ENCODE assay signal across 8 cellular contexts in the genomic region with DNA sequence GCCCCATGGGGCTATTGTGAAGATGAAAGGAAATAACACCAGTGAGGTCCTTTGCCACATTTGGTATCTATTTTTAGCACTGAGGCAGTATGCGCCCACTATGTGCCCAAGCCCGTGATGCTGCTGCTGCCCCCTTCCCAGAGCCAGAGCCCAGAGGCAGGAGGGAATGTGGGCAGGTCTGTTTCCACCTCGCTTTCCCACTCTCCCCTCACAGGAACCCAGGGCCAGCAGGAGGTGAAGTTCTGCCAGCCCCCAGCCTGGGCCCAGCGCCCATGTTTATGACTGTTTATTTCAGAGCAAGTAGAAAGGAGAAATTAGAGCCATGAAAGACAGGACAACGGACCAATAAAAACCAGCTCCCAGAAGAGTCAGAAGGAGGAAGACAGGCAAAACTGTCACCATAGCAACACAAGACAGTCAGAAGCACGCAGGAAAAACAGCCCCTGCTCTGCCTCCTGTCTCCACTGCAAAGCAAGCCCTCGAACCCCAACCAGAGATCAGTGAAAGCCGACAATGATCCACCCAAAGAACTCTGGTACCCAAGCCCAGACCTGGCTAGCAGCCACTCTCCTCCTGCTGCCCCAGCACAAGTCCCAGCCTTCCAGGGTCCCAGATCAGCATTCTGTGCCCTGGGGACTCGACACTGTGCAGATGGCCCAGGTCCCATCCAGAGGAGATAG. TPM values are rescaled to one million over a fixed set of nuclear protein-coding genes. Genes with fewer than 3 reads are reported as not detected.
DNase-seq lines count a peak whose midpoint lies in the region; ATAC-seq and TF ChIP-seq lines count a peak whose summit lies in the region.

No MANE protein-coding gene starts in this region.

- H2AFZ ChIP-seq in SK-N-SH (ENCODE audit: low read depth), result no peak overlapping the region

- H4K20me1 ChIP-seq in SK-N-SH (ENCODE audit: insufficient read depth), result no peaks in the 10 kb centered on the region

- H3K4me1 Mint-ChIP-seq in stimulated activated naive CD8-positive, alpha-beta T cell treated with anti-CD3 and anti-CD28 coated beads, Interleukin-15, Interleukin-2, amounts not matched to agents 100 ng/mL and 50 ng/mL, for 24 hours (ENCODE audit: low read depth), result peaks cover 51% of the 10 kb centered on the region

- H3K9me3 Mint-ChIP-seq in stimulated activated naive CD8-positive, alpha-beta T cell treated with anti-CD3 and anti-CD28 coated beads, Interleukin-15, Interleukin-2, amounts not matched to agents 100 ng/mL and 50 ng/mL, for 24 hours, result no peaks in the 10 kb centered on the region

- no peaks in the 10 kb centered on the region for H3K9me2 ChIP-seq in SK-N-SH

- no peak for TF ChIP-seq RAD21 in SK-N-SH (IDR thresholded peaks at IDR 0.05; ENCODE audit: low read length)

- no peaks in the 10 kb centered on the region for H3K79me2 ChIP-seq in SK-N-SH (ENCODE audit: insufficient read depth)

- no peak for ATAC-seq in stimulated activated naive CD8-positive, alpha-beta T cell treated with anti-CD3 and anti-CD28 coated beads, Interleukin-15, Interleukin-2, amounts not matched to agents 100 U/mL and 50 U/mL, for 24 hours
- ATAC-seq in esophagus mucosa, result peak; percentile 13
- ATAC-seq in HG03442 (IDR thresholded peaks at IDR 0.05; ENCODE audit: unreplicated experiment), result no peak

- POLR2A ChIA-PET in SK-N-SH (lab: Yijun Ruan, JAX), result interaction anchor here (1.0 kb wide), 1 partner anchor 27 kb away, joined by 3 read pairs; no protein-coding TSS in a partner anchor

- peak overlapping the region; percentile 78 for H3K4me3 Mint-ChIP-seq in stimulated activated naive CD8-positive, alpha-beta T cell treated with anti-CD3 and anti-CD28 coated beads, Interleukin-15, Interleukin-2, amounts not matched to agents 100 ng/mL and 50 ng/mL, for 24 hours

- no peaks in the 10 kb centered on the region for H3K36me3 ChIP-seq in SK-N-SH (replicated peaks in 1 of 2; ENCODE audit: control insufficient read depth in 1 of 2, insufficient read depth in 2 of 2, low read length in 1 of 2)

- no peaks in the 10 kb centered on the region for H3K36me3 Mint-ChIP-seq in stimulated activated naive CD8-positive, alpha-beta T cell treated with anti-CD3 and anti-CD28 coated beads, Interleukin-15, Interleukin-2, amounts not matched to agents 100 ng/mL and 50 ng/mL, for 24 hours (ENCODE audit: low read depth)

- H3K4me3 ChIP-seq in SK-N-SH (ENCODE audit: low read depth in 2 of 2, low read length in 1 of 2), result peak overlapping the region in 1 of 2 experiments; percentile 4; a peak in 1 of 4 replicates

- H3K27ac ChIP-seq in SK-N-SH (ENCODE audit: low read depth in 2 of 2, low read length in 1 of 2), result peak overlapping the region in 1 of 2 experiments; percentile 53; a peak in 1 of 4 replicates

- peaks cover 13% of the 10 kb centered on the region; the same call in 1 of the 2 replicates for H3K27me3 ChIP-seq in SK-N-SH (ENCODE audit: insufficient read depth)

- H3K27ac Mint-ChIP-seq in stimulated activated naive CD8-positive, alpha-beta T cell treated with anti-CD3 and anti-CD28 coated beads, Interleukin-15, Interleukin-2, amounts not matched to agents 100 ng/mL and 50 ng/mL, for 24 hours, result peak overlapping the region; percentile 63

- DNase-seq in stimulated activated naive CD8-positive, alpha-beta T cell treated with anti-CD3 and anti-CD28 coated beads, Interleukin-15, Interleukin-2, amounts not matched to agents 100 U/mL and 50 U/mL, for 24 hours, result no peak
- peak; percentile 77 for DNase-seq in SK-N-SH
- DNase-seq in myocyte (ENCODE audit: low read depth), result peak; percentile 42
- DNase-seq in NCI-H2196 (lab: John Stamatoyannopoulos, UW; ENCODE audit: unreplicated experiment), result no peak
- DNase-seq in GOT3 (lab: John Stamatoyannopoulos, UW), result no peak

- no peaks in the 10 kb centered on the region for H3F3A ChIP-seq in SK-N-SH (replicated peaks; ENCODE audit: insufficient read depth)

- TF ChIP-seq CTCF in SK-N-SH (IDR thresholded peaks at IDR 0.05), result no peak

- peaks cover 45% of the 10 kb centered on the region for H3K27me3 Mint-ChIP-seq in stimulated activated naive CD8-positive, alpha-beta T cell treated with anti-CD3 and anti-CD28 coated beads, Interleukin-15, Interleukin-2, amounts not matched to agents 100 ng/mL and 50 ng/mL, for 24 hours

- TF ChIP-seq EP300 in SK-N-SH (IDR thresholded peaks at IDR 0.05; ENCODE audit: borderline replicate concordance in 1 of 2, low read depth in 1 of 2, low read length in 1 of 2), result no peak

- H3K4me1 ChIP-seq in SK-N-SH (ENCODE audit: control insufficient read depth in 1 of 2, insufficient read depth in 2 of 2, low read depth in 1 of 2, low read length in 1 of 2), result peaks cover 4 to 36% of the 10 kb centered on the region in 2 experiments; a peak in 2 of 4 replicates

- H3K9ac ChIP-seq in SK-N-SH, result no peak overlapping the region

- CTCF ChIA-PET in SK-N-SH (lab: Yijun Ruan, JAX), result interaction anchor here (0.8 to 8.5 kb wide), 9 partner anchors 13 to 725 kb away, joined by 3 to 48 read pairs (median 4); no protein-coding TSS in a partner anchor

- no peaks in the 10 kb centered on the region for H3K9me3 ChIP-seq in SK-N-SH

- no peak overlapping the region for H3K4me2 ChIP-seq in SK-N-SH

- 56% methylated on average over 9 of the region's 9 CpGs for WGBS in SK-N-SH (ENCODE audit: low lambda C conversion rate)

TF ChIP-seq in SK-N-SH, 30 proteins besides CTCF, POLR2A, EP300 and RAD21:
- TF ChIP-seq POLR2AphosphoS5 (IDR thresholded peaks at IDR 0.05; ENCODE audit: low read depth, low read length) (no peak), RCOR1 (IDR thresholded peaks at IDR 0.05; ENCODE audit: low read length) (peak; percentile 45; the same call in 1 of the 2 replicates), TEAD4 (IDR thresholded peaks at IDR 0.05; ENCODE audit: borderline replicate concordance, insufficient read depth) (no peak), ELF1 (IDR thresholded peaks at IDR 0.05) (no peak), FOXJ3 (CRISPR knock-in tag; IDR thresholded peaks at IDR 0.05) (no peak), GATA2 (CRISPR knock-in tag; IDR thresholded peaks at IDR 0.05) (0 out of 2 replicates have a peak, but pooled peaks have one; percentile 39), JUND (IDR thresholded peaks at IDR 0.05) (no peak)

RNA-seq across cellular contexts. Expression of gene CYRIA, which starts 1.4 kb away (rescaled TPM):
- polyA plus RNA-seq in SK-N-SH (2012; rRNA removed), result 0.08 and 0.13 TPM in 2 replicates
- polyA plus RNA-seq in SK-N-SH (2012; cell fraction: cytosol; rRNA removed), result 0.13 and 0.17 TPM in 2 replicates
- 0.19 and 0.23 TPM in 2 replicates for polyA plus RNA-seq in SK-N-SH (2012; cell fraction: nucleus; rRNA removed)
- total RNA-seq in esophagus mucosa, result 1.3 TPM
- 6.9 and 7.6 TPM in 2 replicates for total RNA-seq in myocyte
- 4.9 TPM for polyA plus RNA-seq in myocyte (2012)

Comparison
In these comparisons a context has a peak if more than half of its experiments do, and no peak if none do; other contexts are left out.
1. DNase-seq: peak in SK-N-SH (single experiment) and myocyte (single experiment); none in stimulated activated naive CD8-positive, alpha-beta T cell treated with anti-CD3 and anti-CD28 coated beads, Interleukin-15, Interleukin-2, amounts not matched to agents 100 U/mL and 50 U/mL, for 24 hours (single experiment), NCI-H2196 (single experiment) and GOT3 (single experiment).